In the genomic region with DNA sequence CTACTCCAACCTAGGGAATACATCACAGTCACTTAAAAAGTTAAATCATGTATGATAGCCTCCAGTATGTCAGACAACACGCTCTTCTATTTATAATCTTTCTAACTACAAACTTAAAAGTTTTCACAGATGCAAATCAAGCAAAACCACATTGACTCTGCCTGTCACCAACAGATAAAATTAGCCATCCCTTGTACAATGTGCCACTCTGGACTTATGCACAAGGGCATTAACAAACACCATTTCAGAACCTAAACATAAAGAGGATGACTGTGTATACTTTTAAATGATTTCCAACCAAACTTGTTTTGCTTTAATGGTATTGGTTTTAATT, we compare ENCODE assay signal across 1 cellular context.
TF ChIP-seq lines count a peak whose summit lies in the region.

No MANE protein-coding gene starts in this region.

TF ChIP-seq in GM23338, 12 proteins besides CTCF, POLR2A, EP300 and RAD21 (continued from another document):
- TF ChIP-seq, protein P1, sequence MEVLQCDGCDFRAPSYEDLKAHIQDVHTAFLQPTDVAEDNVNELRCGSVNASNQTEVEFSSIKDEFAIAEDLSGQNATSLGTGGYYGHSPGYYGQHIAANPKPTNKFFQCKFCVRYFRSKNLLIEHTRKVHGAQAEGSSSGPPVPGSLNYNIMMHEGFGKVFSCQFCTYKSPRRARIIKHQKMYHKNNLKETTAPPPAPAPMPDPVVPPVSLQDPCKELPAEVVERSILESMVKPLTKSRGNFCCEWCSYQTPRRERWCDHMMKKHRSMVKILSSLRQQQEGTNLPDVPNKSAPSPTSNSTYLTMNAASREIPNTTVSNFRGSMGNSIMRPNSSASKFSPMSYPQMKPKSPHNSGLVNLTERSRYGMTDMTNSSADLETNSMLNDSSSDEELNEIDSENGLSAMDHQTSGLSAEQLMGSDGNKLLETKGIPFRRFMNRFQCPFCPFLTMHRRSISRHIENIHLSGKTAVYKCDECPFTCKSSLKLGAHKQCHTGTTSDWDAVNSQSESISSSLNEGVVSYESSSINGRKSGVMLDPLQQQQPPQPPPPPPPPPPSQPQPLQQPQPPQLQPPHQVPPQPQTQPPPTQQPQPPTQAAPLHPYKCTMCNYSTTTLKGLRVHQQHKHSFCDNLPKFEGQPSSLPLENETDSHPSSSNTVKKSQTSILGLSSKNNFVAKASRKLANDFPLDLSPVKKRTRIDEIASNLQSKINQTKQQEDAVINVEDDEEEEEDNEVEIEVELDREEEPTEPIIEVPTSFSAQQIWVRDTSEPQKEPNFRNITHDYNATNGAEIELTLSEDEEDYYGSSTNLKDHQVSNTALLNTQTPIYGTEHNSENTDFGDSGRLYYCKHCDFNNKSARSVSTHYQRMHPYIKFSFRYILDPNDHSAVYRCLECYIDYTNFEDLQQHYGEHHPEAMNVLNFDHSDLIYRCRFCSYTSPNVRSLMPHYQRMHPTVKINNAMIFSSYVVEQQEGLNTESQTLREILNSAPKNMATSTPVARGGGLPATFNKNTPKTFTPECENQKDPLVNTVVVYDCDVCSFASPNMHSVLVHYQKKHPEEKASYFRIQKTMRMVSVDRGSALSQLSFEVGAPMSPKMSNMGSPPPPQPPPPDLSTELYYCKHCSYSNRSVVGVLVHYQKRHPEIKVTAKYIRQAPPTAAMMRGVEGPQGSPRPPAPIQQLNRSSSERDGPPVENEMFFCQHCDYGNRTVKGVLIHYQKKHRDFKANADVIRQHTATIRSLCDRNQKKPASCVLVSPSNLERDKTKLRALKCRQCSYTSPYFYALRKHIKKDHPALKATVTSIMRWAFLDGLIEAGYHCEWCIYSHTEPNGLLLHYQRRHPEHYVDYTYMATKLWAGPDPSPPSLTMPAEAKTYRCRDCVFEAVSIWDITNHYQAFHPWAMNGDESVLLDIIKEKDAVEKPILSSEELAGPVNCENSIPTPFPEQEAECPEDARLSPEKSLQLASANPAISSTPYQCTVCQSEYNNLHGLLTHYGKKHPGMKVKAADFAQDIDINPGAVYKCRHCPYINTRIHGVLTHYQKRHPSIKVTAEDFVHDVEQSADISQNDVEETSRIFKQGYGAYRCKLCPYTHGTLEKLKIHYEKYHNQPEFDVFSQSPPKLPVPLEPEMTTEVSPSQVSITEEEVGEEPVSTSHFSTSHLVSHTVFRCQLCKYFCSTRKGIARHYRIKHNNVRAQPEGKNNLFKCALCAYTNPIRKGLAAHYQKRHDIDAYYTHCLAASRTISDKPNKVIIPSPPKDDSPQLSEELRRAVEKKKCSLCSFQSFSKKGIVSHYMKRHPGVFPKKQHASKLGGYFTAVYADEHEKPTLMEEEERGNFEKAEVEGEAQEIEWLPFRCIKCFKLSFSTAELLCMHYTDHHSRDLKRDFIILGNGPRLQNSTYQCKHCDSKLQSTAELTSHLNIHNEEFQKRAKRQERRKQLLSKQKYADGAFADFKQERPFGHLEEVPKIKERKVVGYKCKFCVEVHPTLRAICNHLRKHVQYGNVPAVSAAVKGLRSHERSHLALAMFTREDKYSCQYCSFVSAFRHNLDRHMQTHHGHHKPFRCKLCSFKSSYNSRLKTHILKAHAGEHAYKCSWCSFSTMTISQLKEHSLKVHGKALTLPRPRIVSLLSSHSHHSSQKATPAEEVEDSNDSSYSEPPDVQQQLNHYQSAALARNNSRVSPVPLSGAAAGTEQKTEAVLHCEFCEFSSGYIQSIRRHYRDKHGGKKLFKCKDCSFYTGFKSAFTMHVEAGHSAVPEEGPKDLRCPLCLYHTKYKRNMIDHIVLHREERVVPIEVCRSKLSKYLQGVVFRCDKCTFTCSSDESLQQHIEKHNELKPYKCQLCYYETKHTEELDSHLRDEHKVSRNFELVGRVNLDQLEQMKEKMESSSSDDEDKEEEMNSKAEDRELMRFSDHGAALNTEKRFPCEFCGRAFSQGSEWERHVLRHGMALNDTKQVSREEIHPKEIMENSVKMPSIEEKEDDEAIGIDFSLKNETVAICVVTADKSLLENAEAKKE (CRISPR knock-in tag; IDR thresholded peaks at IDR 0.05) = no peak
- no peak for TF ChIP-seq NANOG (IDR thresholded peaks at IDR 0.05; ENCODE audit: borderline replicate concordance)
